ENCODE assay signal across 1 cellular context in the genomic region with DNA sequence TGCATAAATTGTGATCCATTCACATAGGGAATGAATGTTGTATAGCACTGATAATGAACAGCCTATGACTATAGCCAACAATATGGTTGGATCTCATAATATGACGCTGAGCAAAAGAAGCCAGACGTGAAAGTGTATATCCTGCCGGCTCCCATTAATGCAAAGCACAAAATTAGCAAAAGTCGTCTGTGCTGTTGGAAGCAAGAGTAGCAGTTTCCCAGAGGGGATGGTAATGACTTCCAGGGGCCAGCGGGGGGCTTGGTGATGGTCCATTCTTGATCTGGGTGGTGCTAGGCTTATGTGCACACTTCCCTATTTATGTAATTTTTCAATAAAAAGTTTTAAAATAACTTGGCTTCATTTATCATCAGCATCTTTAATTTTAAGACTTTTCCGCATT.
TF ChIP-seq lines count a peak whose summit lies in the region.

No MANE protein-coding gene starts in this region.

TF ChIP-seq in GM23338, 12 proteins besides CTCF, POLR2A, EP300 and RAD21 (continued from another document):
- TF ChIP-seq ZNF462 (CRISPR knock-in tag; IDR thresholded peaks at IDR 0.05) (no peak), EZH2phosphoT487 (IDR thresholded peaks at IDR 0.05; ENCODE audit: unreplicated experiment) (no peak), ZNF114 (CRISPR knock-in tag; IDR thresholded peaks at IDR 0.05) (no peak), NANOG (IDR thresholded peaks at IDR 0.05; ENCODE audit: borderline replicate concordance) (no peak), JUNB (IDR thresholded peaks at IDR 0.05; ENCODE audit: unreplicated experiment) (no peak)
- TF ChIP-seq, protein P1, sequence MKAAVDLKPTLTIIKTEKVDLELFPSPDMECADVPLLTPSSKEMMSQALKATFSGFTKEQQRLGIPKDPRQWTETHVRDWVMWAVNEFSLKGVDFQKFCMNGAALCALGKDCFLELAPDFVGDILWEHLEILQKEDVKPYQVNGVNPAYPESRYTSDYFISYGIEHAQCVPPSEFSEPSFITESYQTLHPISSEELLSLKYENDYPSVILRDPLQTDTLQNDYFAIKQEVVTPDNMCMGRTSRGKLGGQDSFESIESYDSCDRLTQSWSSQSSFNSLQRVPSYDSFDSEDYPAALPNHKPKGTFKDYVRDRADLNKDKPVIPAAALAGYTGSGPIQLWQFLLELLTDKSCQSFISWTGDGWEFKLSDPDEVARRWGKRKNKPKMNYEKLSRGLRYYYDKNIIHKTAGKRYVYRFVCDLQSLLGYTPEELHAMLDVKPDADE (IDR thresholded peaks at IDR 0.05), result no peak
TF ChIP-seq in GM23338: peak in this region for 0.
